ENCODE assay signal across 8 cellular contexts in the genomic region with DNA sequence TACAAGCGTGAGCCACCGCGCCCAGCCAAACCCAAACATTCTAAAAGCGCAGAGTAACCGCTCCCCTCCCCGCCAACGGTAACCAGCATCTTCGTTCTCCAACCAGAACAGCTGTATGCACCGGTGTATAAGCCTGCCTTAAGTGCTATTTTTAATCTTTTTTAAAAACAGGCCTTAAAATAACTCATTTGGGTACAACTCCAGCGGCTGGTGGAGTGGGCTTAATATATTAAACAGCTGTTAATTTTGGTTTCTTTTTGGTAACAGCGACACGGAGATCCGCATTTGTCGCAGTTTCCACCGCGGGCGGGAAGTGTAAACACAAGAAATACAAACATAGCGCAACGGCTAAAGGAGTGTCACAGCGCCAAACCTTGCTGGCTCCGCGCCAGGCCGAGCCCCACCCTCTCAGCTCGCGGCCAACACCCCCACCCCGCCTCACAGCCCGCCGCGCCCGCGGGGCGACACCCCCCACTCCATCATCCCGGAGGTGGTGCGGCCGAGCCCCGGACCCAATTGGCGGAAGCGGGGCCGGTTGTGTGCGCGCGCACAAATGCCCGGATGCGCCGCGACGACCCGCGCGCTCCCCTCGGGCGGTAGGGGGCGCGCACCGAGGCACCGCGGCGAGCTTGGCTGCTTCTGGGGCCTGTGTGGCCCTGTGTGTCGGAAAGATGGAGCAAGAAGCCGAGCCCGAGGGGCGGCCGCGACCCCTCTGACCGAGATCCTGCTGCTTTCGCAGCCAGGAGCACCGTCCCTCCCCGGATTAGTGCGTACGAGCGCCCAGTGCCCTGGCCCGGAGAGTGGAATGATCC. TPM values are rescaled to one million over a fixed set of nuclear protein-coding genes. Genes with fewer than 3 reads are reported as not detected.
DNase-seq lines count a peak whose midpoint lies in the region; ATAC-seq and TF ChIP-seq lines count a peak whose summit lies in the region.

A gene (plus strand): TSS at position 602 of the 812 bp plus-strand sequence. CDS start 301 bp downstream, outside the sequence.

- in situ Hi-C loops in HAP-1 (cut with MboI; ENCODE audit: low sequenced_read_pairs), result no loop called here

- peak; percentile 88 for ATAC-seq in stimulated activated naive CD8-positive, alpha-beta T cell treated with anti-CD3 and anti-CD28 coated beads, Interleukin-15, amount 100 ng/mL, for 72 hours

- peaks cover 34% of the 10 kb centered on the region for H3K4me1 Mint-ChIP-seq in nephron progenitor cell
- peaks cover 32% of the 10 kb centered on the region for H3K4me1 Mint-ChIP-seq in stimulated activated naive CD8-positive, alpha-beta T cell treated with anti-CD3 and anti-CD28 coated beads, Interleukin-15, amount 100 ng/mL, for 72 hours

- H3K27ac Mint-ChIP-seq in nephron progenitor cell, result peak within 1 kb of the TSS; percentile 98
- peak within 1 kb of the TSS; percentile 99 to 100 for H3K27ac Mint-ChIP-seq in stimulated activated naive CD8-positive, alpha-beta T cell treated with anti-CD3 and anti-CD28 coated beads, Interleukin-15, amount 100 ng/mL, for 72 hours

- H3K4me3 ChIP-seq in HAP-1, result peak within 1 kb of the TSS; percentile 94
- H3K4me3 ChIP-seq in fibroblast of pulmonary artery (replicated peaks; ENCODE audit: low read depth, low read length), result peak within 1 kb of the TSS; percentile 98

- no peaks in the 10 kb centered on the region for H3K27me3 ChIP-seq in HAP-1 (ENCODE audit: low read depth)

- H3K4me1 ChIP-seq in HAP-1, result peaks cover 4% of the 10 kb centered on the region; the same call in 1 of the 2 replicates

- peaks cover 34% of the 10 kb centered on the region for H3K36me3 Mint-ChIP-seq in nephron progenitor cell (ENCODE audit: low read depth)

- no peaks in the 10 kb centered on the region for H3K27me3 Mint-ChIP-seq in nephron progenitor cell (ENCODE audit: low read depth, poor library complexity)
- no peaks in the 10 kb centered on the region for H3K27me3 Mint-ChIP-seq in stimulated activated naive CD8-positive, alpha-beta T cell treated with anti-CD3 and anti-CD28 coated beads, Interleukin-15, amount 100 ng/mL, for 72 hours

- TF ChIP-seq CTCF in fibroblast of pulmonary artery (IDR thresholded peaks at IDR 0.05; ENCODE audit: low read length, missing control alignments) (peak; percentile 35), nephron progenitor cell (IDR thresholded peaks at IDR 0.05) (peak; percentile 52)

- DNase-seq in GF-D8 (lab: John Stamatoyannopoulos, UW) (peak; percentile 67), HAP-1 (ENCODE audit: low spot score in 2 of 2) (peak; percentile 89 to 97), M059J (ENCODE audit: low read depth) (peak; percentile 86), fibroblast of pulmonary artery (ENCODE audit: low read depth) (peak; percentile 92), nephron progenitor cell (peak; percentile 93)
- peak; percentile 95 for DNase-seq in activated T-helper 9 cell treated with anti-CD3 and anti-CD28 coated beads, Interleukin-2, amount 50 U/mL, for 16 hours (ENCODE audit: low read depth)
- DNase-seq in stimulated activated naive CD8-positive, alpha-beta T cell treated with anti-CD3 and anti-CD28 coated beads, Interleukin-15, amount 100 ng/mL, for 72 hours, result peak; percentile 99

- peak within 1 kb of the TSS; percentile 92 for H3K4me3 Mint-ChIP-seq in nephron progenitor cell
- peak within 1 kb of the TSS; percentile 84 to 95 for H3K4me3 Mint-ChIP-seq in stimulated activated naive CD8-positive, alpha-beta T cell treated with anti-CD3 and anti-CD28 coated beads, Interleukin-15, amount 100 ng/mL, for 72 hours

- H3K9me3 Mint-ChIP-seq in nephron progenitor cell, result no peaks in the 10 kb centered on the region
- no peaks in the 10 kb centered on the region for H3K9me3 Mint-ChIP-seq in stimulated activated naive CD8-positive, alpha-beta T cell treated with anti-CD3 and anti-CD28 coated beads, Interleukin-15, amount 100 ng/mL, for 72 hours

- H3K36me3 ChIP-seq in HAP-1 (replicated peaks), result peaks cover 26% of the 10 kb centered on the region

- H3K9me3 ChIP-seq in HAP-1, result no peaks in the 10 kb centered on the region

- TF ChIP-seq POLR2A in Raji (IDR thresholded peaks at IDR 0.05; ENCODE audit: insufficient read depth, low read depth, low read length), result peak; percentile 80

RNA-seq across cellular contexts. Expression of the gene that starts here (rescaled TPM):
- 33.5 and 45.2 TPM in 2 replicates for total RNA-seq in M059J (2014; rRNA removed; shearing (Covaris generic))

Comparison
In these comparisons a context has a peak if more than half of its experiments do, and no peak if none do; other contexts are left out.
1. Peak in every context shown above with its lines: DNase-seq, ATAC-seq and H3K4me3 ChIP-seq.